ENCODE assay signal across 1 cellular context in genomic region chr15:48796930-48797329, GRCh38.
TF ChIP-seq lines count a peak whose summit lies in the region.

No MANE protein-coding gene starts in this region.

TF ChIP-seq in WTC11, 78 proteins besides CTCF, POLR2A, EP300 and RAD21 (continued from another document):
- TF ChIP-seq IRF1 (CRISPR knock-in tag; IDR thresholded peaks at IDR 0.05) (no peak), AFF4 (CRISPR knock-in tag; IDR thresholded peaks at IDR 0.05; ENCODE audit: borderline replicate concordance) (no peak), NFE2L1 (CRISPR knock-in tag; IDR thresholded peaks at IDR 0.05) (no peak), FOXJ3 (CRISPR knock-in tag; IDR thresholded peaks at IDR 0.05; ENCODE audit: borderline replicate concordance) (no peak), ATF1 (CRISPR knock-in tag; IDR thresholded peaks at IDR 0.05) (no peak)
